In genomic region chr7:701086-701671, GRCh38 we compare ENCODE assay signal across 17 cellular contexts. TPM values are rescaled to one million over a fixed set of nuclear protein-coding genes. Genes with fewer than 3 reads are reported as not detected.
DNase-seq lines count a peak whose midpoint lies in the region; ATAC-seq and TF ChIP-seq lines count a peak whose summit lies in the region.
"Had no signal": no experiment of that assay in that cellular context is flagged by ENCODE, and none has a peak within 500 bp of the region (broad histone marks: within the 10 kb centered on the region; RNA-seq: fewer than 3 reads in every experiment).

No MANE protein-coding gene starts in this region.

- H3K27ac Mint-ChIP-seq in activated naive CD4-positive, alpha-beta T cell treated with anti-CD3 and anti-CD28 coated beads, Interleukin-2, amount 50 U/mL, for 24 hours, result peak overlapping the region; percentile 56
- H3K27ac Mint-ChIP-seq in activated T-helper 17 cell treated with anti-CD3 and anti-CD28 coated beads, Interleukin-2, amount 50 U/mL, for 72 hours, result peak overlapping the region; percentile 79

- ATAC-seq in activated T-helper 17 cell treated with anti-CD3 and anti-CD28 coated beads, Interleukin-2, amount 50 U/mL, for 72 hours (replicated peaks), result no peak

- peaks cover 17% of the 10 kb centered on the region for H3K4me1 Mint-ChIP-seq in activated naive CD4-positive, alpha-beta T cell treated with anti-CD3 and anti-CD28 coated beads, Interleukin-2, amount 50 U/mL, for 24 hours
- peaks cover 4% of the 10 kb centered on the region for H3K4me1 Mint-ChIP-seq in activated T-helper 17 cell treated with anti-CD3 and anti-CD28 coated beads, Interleukin-2, amount 50 U/mL, for 72 hours
- H3K4me1 Mint-ChIP-seq: CD4-positive, alpha-beta memory T cell had no signal

- H3K36me3 Mint-ChIP-seq in activated naive CD4-positive, alpha-beta T cell treated with anti-CD3 and anti-CD28 coated beads, Interleukin-2, amount 50 U/mL, for 24 hours, result peaks cover 16% of the 10 kb centered on the region
- H3K36me3 Mint-ChIP-seq in activated T-helper 17 cell treated with anti-CD3 and anti-CD28 coated beads, Interleukin-2, amount 50 U/mL, for 72 hours (ENCODE audit: low read depth), result peaks cover 19% of the 10 kb centered on the region

- TF ChIP-seq EP300 in sigmoid colon (IDR thresholded peaks at IDR 0.05), result no peak

- H3K9me3 ChIP-seq in sigmoid colon, result no peaks in the 10 kb centered on the region
- H3K9me3 ChIP-seq: Caco-2 had no signal

- no peak for TF ChIP-seq CTCF in sigmoid colon (IDR thresholded peaks at IDR 0.05)

- H3K4me3 ChIP-seq in sigmoid colon, result no peak overlapping the region
- H3K4me3 ChIP-seq: GM23248 had no signal

- no peaks in the 10 kb centered on the region for H3K27me3 Mint-ChIP-seq in activated naive CD4-positive, alpha-beta T cell treated with anti-CD3 and anti-CD28 coated beads, Interleukin-2, amount 50 U/mL, for 24 hours
- no peaks in the 10 kb centered on the region for H3K27me3 Mint-ChIP-seq in activated T-helper 17 cell treated with anti-CD3 and anti-CD28 coated beads, Interleukin-2, amount 50 U/mL, for 72 hours
- H3K27me3 Mint-ChIP-seq: CD4-positive, alpha-beta memory T cell had no signal

- H3K36me3 ChIP-seq in sigmoid colon, result no peaks in the 10 kb centered on the region

- no peaks in the 10 kb centered on the region for H3K27me3 ChIP-seq in sigmoid colon

- no peaks in the 10 kb centered on the region for H3K9me3 Mint-ChIP-seq in activated naive CD4-positive, alpha-beta T cell treated with anti-CD3 and anti-CD28 coated beads, Interleukin-2, amount 50 U/mL, for 24 hours
- H3K9me3 Mint-ChIP-seq in activated T-helper 17 cell treated with anti-CD3 and anti-CD28 coated beads, Interleukin-2, amount 50 U/mL, for 72 hours, result peaks cover 3% of the 10 kb centered on the region

- H3K4me1 ChIP-seq in sigmoid colon, result peaks cover 0 to 13% (median 12%) of the 10 kb centered on the region in 4 donors
- H3K4me1 ChIP-seq: Caco-2 had no signal

- no peak for TF ChIP-seq POLR2A in sigmoid colon (IDR thresholded peaks at IDR 0.05)

- H3K27ac ChIP-seq in sigmoid colon, result no peak overlapping the region
- H3K27ac ChIP-seq: 22Rv1, GM23248 had no signal

- 98% methylated on average over 4 of the region's 4 CpGs for WGBS in sigmoid colon, 2 donors

- H3K4me3 Mint-ChIP-seq in activated naive CD4-positive, alpha-beta T cell treated with anti-CD3 and anti-CD28 coated beads, Interleukin-2, amount 50 U/mL, for 24 hours, result no peak overlapping the region
- H3K4me3 Mint-ChIP-seq in activated T-helper 17 cell treated with anti-CD3 and anti-CD28 coated beads, Interleukin-2, amount 50 U/mL, for 72 hours, result no peak overlapping the region
- H3K4me3 Mint-ChIP-seq: CD4-positive, alpha-beta memory T cell had no signal

- intact Hi-C loops in sigmoid colon (cut with DNase I), result no loop called here

- no peak for DNase-seq in activated naive CD4-positive, alpha-beta T cell treated with anti-CD3 and anti-CD28 coated beads, Interleukin-2, amount 50 U/mL, for 16 hours
- peak; percentile 10 for DNase-seq in sigmoid colon
- no peak for DNase-seq in NCI-H748 treated with DMSO at 0.1 percent for 48 hours (lab: John Stamatoyannopoulos, UW)
- no peak for DNase-seq in AG08395 (ENCODE audit: low spot score)
- DNase-seq in NCI-H2227 (lab: John Stamatoyannopoulos, UW; ENCODE audit: unreplicated experiment), result no peak
- DNase-seq: AML-193; C1 segment of cervical spinal cord; Caco-2; CD4-positive, alpha-beta memory T cell; DMS153; DND-41; GM23248; H7; HCEC 1CT had no signal

RNA-seq across cellular contexts. Expression of gene DNAAF5, which starts 25.3 kb away (rescaled TPM):
- total RNA-seq in activated T-helper 17 cell treated with anti-CD3 and anti-CD28 coated beads, Interleukin-2, amount 50 U/mL, for 72 hours, result 10 to 100 TPM; 15.1 to 39.9 TPM
- total RNA-seq in sigmoid colon, result 10 to 100 TPM; 13.2 to 25.4 (median 16.0) TPM
- polyA plus RNA-seq in sigmoid colon, result 10 to 100 TPM in 1 of 3 donors, 1 to 10 TPM in 2; 7.8 to 23.4 (median 9.7) TPM

RNA-seq across cellular contexts. Expression of gene PRKAR1B, which starts 25.9 kb away (rescaled TPM):
- total RNA-seq in activated T-helper 17 cell treated with anti-CD3 and anti-CD28 coated beads, Interleukin-2, amount 50 U/mL, for 72 hours, result 10 to 100 TPM; 26.2 to 56.0 TPM
- total RNA-seq in sigmoid colon, result 10 to 100 TPM in 3 of 4 donors, 1 to 10 TPM in 1; 9.7 to 26.6 (median 10.9) TPM
- polyA plus RNA-seq in sigmoid colon, result 10 to 100 TPM in 2 of 3 donors, 1 to 10 TPM in 1; 9.5 to 20.4 (median 12.6) TPM
